25 cellular contexts compared by ENCODE assay signal in genomic region chr10:44938938-44939337, GRCh38. TPM values are rescaled to one million over a fixed set of nuclear protein-coding genes. Genes with fewer than 3 reads are reported as not detected.
"Had no signal": no experiment of that assay in that cellular context is flagged by ENCODE, and none has a peak within 500 bp of the region (broad histone marks: within the 10 kb centered on the region; RNA-seq: fewer than 3 reads in every experiment).

No MANE protein-coding gene starts in this region.

- DNase-seq: activated CD4-positive, alpha-beta T cell treated with anti-CD3 and anti-CD28 coated beads, Interleukin-2, amount 10 ng/mL, durations not matched to agents 24 days and 14 days; activated CD4-positive, CD25-positive, alpha-beta regulatory T cell; activated CD8-positive, alpha-beta T cell treated with anti-CD3 and anti-CD28 coated beads, Interleukin-2, amount 10 ng/mL, durations not matched to agents 7 days and 5 days; activated gamma-delta T cell treated with Interleukin-2 at 50 U/mL for 16 hours; activated naive CD8-positive, alpha-beta T cell treated with anti-CD3 and anti-CD28 coated beads for 36 hours; amygdala; caudate nucleus; effector CD4-positive, alpha-beta T cell; foreskin keratinocyte; glutamatergic neuron; hypothalamus; left ventricle myocardium inferior; natural killer cell; right cardiac atrium; small intestine; stimulated activated CD4-positive, alpha-beta T cell treated with anti-CD3 and anti-CD28 coated beads, Interleukin-4, amount 100 ng/mL, for 4 hours; stimulated activated naive CD4-positive, alpha-beta T cell treated with Interleukin-2 at 50 U/mL for 16 hours; substantia nigra; trophoblast cell had no signal

- ATAC-seq: activated CD8-positive, alpha-beta T cell treated with anti-CD3 and anti-CD28 coated beads, Interleukin-2, amount 10 ng/mL, durations not matched to agents 7 days and 5 days; body of pancreas; foreskin keratinocyte; natural killer cell; right cardiac atrium had no signal

- H3K36me3 Mint-ChIP-seq: activated naive CD8-positive, alpha-beta T cell treated with anti-CD3 and anti-CD28 coated beads for 36 hours; memory B cell; natural killer cell had no signal

- H3K4me1 Mint-ChIP-seq: memory B cell had no signal

- H3K4me3 Mint-ChIP-seq: activated CD4-positive, alpha-beta T cell treated with anti-CD3 and anti-CD28 coated beads, Interleukin-2, amount 10 ng/mL, durations not matched to agents 24 days and 14 days; activated CD8-positive, alpha-beta T cell treated with anti-CD3 and anti-CD28 coated beads, Interleukin-2, amount 10 ng/mL, durations not matched to agents 7 days and 5 days; activated naive CD8-positive, alpha-beta T cell treated with anti-CD3 and anti-CD28 coated beads for 36 hours; memory B cell; natural killer cell had no signal

- H3K27me3 Mint-ChIP-seq: memory B cell had no signal

- H3K27ac Mint-ChIP-seq: activated CD4-positive, alpha-beta T cell treated with anti-CD3 and anti-CD28 coated beads, Interleukin-2, amount 10 ng/mL, durations not matched to agents 24 days and 14 days; activated CD8-positive, alpha-beta T cell treated with anti-CD3 and anti-CD28 coated beads, Interleukin-2, amount 10 ng/mL, durations not matched to agents 7 days and 5 days; activated naive CD8-positive, alpha-beta T cell treated with anti-CD3 and anti-CD28 coated beads for 36 hours; memory B cell; natural killer cell; progenitor cell of endocrine pancreas had no signal

RNA-seq across cellular contexts. Expression of gene TMEM72, which starts 27.8 kb away (rescaled TPM):
- total RNA-seq: activated CD4-positive, alpha-beta T cell treated with anti-CD3 and anti-CD28 coated beads, Interleukin-2, amount 10 ng/mL, durations not matched to agents 24 days and 14 days; activated CD8-positive, alpha-beta T cell treated with anti-CD3 and anti-CD28 coated beads, Interleukin-2, amount 10 ng/mL, durations not matched to agents 7 days and 5 days; activated naive CD8-positive, alpha-beta T cell treated with anti-CD3 and anti-CD28 coated beads for 36 hours; esophagus muscularis mucosa; foreskin keratinocyte; kidney epithelial cell; left ventricle myocardium inferior; natural killer cell; T-helper 2 cell treated with Interferon-gamma antibody and Interleukin-4, amounts not matched to agents 100 ng/mL and 5 ng/mL, for 36 hours had no signal
- polyA plus RNA-seq: foreskin keratinocyte had no signal

RNA-seq across cellular contexts. Expression of gene DEPP1, which starts 39.7 kb away (rescaled TPM):
- total RNA-seq: activated CD8-positive, alpha-beta T cell treated with anti-CD3 and anti-CD28 coated beads, Interleukin-2, amount 10 ng/mL, durations not matched to agents 7 days and 5 days; natural killer cell had no signal
